19 cellular contexts compared by ENCODE assay signal in the genomic region with DNA sequence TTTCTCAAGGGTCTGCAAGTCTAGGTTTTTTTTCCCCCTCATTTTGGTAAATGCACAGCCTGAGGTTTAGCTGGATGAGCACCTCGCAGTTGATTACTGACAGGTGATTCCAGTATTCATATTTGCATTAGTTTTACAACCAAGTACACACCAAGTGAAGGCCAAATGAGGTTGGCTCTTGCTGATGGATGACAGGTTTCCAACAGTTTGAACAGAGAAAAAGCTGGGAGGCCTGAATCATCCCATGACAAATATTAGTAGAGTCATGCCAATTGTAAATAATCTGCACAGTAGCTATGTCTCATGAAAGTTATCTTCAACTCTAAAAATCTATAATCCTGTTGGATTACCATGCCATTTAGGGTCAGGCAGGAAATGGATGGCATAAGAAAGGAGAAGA.
"Had no signal": no experiment of that assay in that cellular context is flagged by ENCODE, and none has a peak within 500 bp of the region (broad histone marks: within the 10 kb centered on the region; RNA-seq: fewer than 3 reads in every experiment).

No MANE protein-coding gene starts in this region.

- H3K4me1 Mint-ChIP-seq: natural killer cell; neural crest cell; stimulated activated memory B cell treated with anti-CD40 and anti-IgM and Interleukin-4, amounts not matched to agents 10 μg/mL and 1 μg/mL and 100 μg/mL, for 72 hours had no signal

- H3K27ac Mint-ChIP-seq: endodermal cell; natural killer cell; stimulated activated memory B cell treated with anti-CD40 and anti-IgM and Interleukin-4, amounts not matched to agents 10 μg/mL and 1 μg/mL and 100 μg/mL, for 72 hours; stimulated activated naive CD8-positive, alpha-beta T cell treated with anti-CD3 and anti-CD28 coated beads, Interleukin-15, Interleukin-2, amounts not matched to agents 100 ng/mL and 50 ng/mL, for 24 hours had no signal

- H3K27me3 Mint-ChIP-seq: stimulated activated memory B cell treated with anti-CD40 and anti-IgM and Interleukin-4, amounts not matched to agents 10 μg/mL and 1 μg/mL and 100 μg/mL, for 72 hours had no signal

- H3K27ac ChIP-seq: coronary artery, gastroesophageal sphincter, spleen, tibial nerve had no signal

- H3K9me3 ChIP-seq: gastroesophageal sphincter, spleen, tibial nerve had no signal

- H3K4me3 Mint-ChIP-seq: endodermal cell; natural killer cell; neural crest cell; stimulated activated memory B cell treated with anti-CD40 and anti-IgM and Interleukin-4, amounts not matched to agents 10 μg/mL and 1 μg/mL and 100 μg/mL, for 72 hours; stimulated activated naive CD8-positive, alpha-beta T cell treated with anti-CD3 and anti-CD28 coated beads, Interleukin-15, Interleukin-2, amounts not matched to agents 100 ng/mL and 50 ng/mL, for 24 hours had no signal

- H3K27me3 ChIP-seq: gastroesophageal sphincter, tibial nerve had no signal

- H3K36me3 Mint-ChIP-seq: natural killer cell; stimulated activated memory B cell treated with anti-CD40 and anti-IgM and Interleukin-4, amounts not matched to agents 10 μg/mL and 1 μg/mL and 100 μg/mL, for 72 hours had no signal

- H3K4me1 ChIP-seq: gastroesophageal sphincter, spleen, tibial nerve had no signal

- H3K9me3 Mint-ChIP-seq: endodermal cell; neural crest cell; stimulated activated memory B cell treated with anti-CD40 and anti-IgM and Interleukin-4, amounts not matched to agents 10 μg/mL and 1 μg/mL and 100 μg/mL, for 72 hours; stimulated activated naive CD8-positive, alpha-beta T cell treated with anti-CD3 and anti-CD28 coated beads, Interleukin-15, Interleukin-2, amounts not matched to agents 100 ng/mL and 50 ng/mL, for 24 hours had no signal

- H3K36me3 ChIP-seq: gastroesophageal sphincter, spleen, tibial nerve had no signal

- ATAC-seq: esophagus mucosa; gastroesophageal sphincter; left lobe of liver; natural killer cell; sciatic nerve; stimulated activated memory B cell treated with anti-CD40 and anti-IgM and Interleukin-4, amounts not matched to agents 10 μg/mL and 1 μg/mL and 100 μg/mL, for 72 hours had no signal

- H3K4me3 ChIP-seq: coronary artery, gastroesophageal sphincter, spleen, tibial nerve had no signal

- DNase-seq: effector CD4-positive, alpha-beta T cell; glutamatergic neuron; mammary epithelial cell; natural killer cell; posterior cingulate gyrus; spleen; stimulated activated CD4-positive, alpha-beta T cell treated with anti-CD3 and anti-CD28 coated beads, Interleukin-15, amount 100 ng/mL, for 24 hours; stimulated activated CD4-positive, alpha-beta T cell treated with anti-CD3 and anti-CD28 coated beads, Interleukin-1b, Interleukin-23, amount 100 ng/mL, for 48 hours; stimulated activated CD4-positive, alpha-beta T cell treated with anti-CD3 and anti-CD28 coated beads, Interleukin-4, amount 100 ng/mL, for 24 hours had no signal
